In the genomic region with DNA sequence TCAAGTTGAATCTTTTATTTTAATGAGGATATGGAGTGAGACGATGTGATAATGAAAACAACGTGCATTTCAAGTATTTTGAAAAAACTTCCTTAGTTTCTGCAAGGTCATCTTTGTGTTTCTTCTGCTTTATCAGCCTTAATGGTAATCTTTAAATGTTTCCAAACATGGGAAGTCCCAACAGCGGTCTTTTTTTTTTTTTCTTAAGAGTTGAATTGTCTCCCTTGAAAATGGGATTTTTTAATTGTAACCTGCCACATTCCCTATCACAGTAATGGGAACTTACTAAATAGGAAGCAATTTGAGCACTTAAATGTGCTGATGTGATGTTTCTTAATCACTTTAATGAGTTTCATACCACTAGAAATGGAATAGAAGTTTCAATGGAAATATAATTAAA, we compare ENCODE assay signal across 19 cellular contexts. TPM values are rescaled to one million over a fixed set of nuclear protein-coding genes. Genes with fewer than 3 reads are reported as not detected.
DNase-seq lines count a peak whose midpoint lies in the region; ATAC-seq, FAIRE-seq and TF ChIP-seq lines count a peak whose summit lies in the region.
"Had no signal": no experiment of that assay in that cellular context is flagged by ENCODE, and none has a peak within 500 bp of the region (broad histone marks: within the 10 kb centered on the region; RNA-seq: fewer than 3 reads in every experiment).

No MANE protein-coding gene starts in this region.

- no peak overlapping the region for H2AK5ac ChIP-seq in mesendoderm (ENCODE audit: low read length)

- H3K9me3 ChIP-seq in HepG2 (ENCODE audit: low read length) (no peaks in the 10 kb centered on the region), right lobe of liver (no peaks in the 10 kb centered on the region), astrocyte (ENCODE audit: insufficient read depth, low read depth, low read length) (no peaks in the 10 kb centered on the region), smooth muscle cell (replicated peaks; ENCODE audit: low read depth) (no peaks in the 10 kb centered on the region), heart right ventricle (no peaks in the 10 kb centered on the region)

- TF ChIP-seq RAD21 in HepG2 (CRISPR knock-in tag; IDR thresholded peaks at IDR 0.05), result no peak

- CTCF ChIA-PET in HepG2 (lab: Yijun Ruan, JAX; ENCODE audit: low intra/inter-chr PET ratio, low total read pairs), result no interaction called here

- no peaks in the 10 kb centered on the region for H3K79me2 ChIP-seq in HepG2 (ENCODE audit: insufficient read depth, low read length)
- H3K79me2 ChIP-seq in astrocyte (ENCODE audit: insufficient read depth, low read length), result no peaks in the 10 kb centered on the region
- H3K79me2 ChIP-seq in smooth muscle cell (ENCODE audit: low read depth), result no peaks in the 10 kb centered on the region
- no peaks in the 10 kb centered on the region for H3K79me2 ChIP-seq in mesendoderm (ENCODE audit: control insufficient read depth, insufficient read depth, low read length)

- H2BK15ac ChIP-seq in mesendoderm (replicated peaks; ENCODE audit: low read depth), result no peak overlapping the region

- H4K8ac ChIP-seq in mesendoderm (ENCODE audit: low read depth, low read length), result no peak overlapping the region

- H4K20me1 ChIP-seq in HepG2 (ENCODE audit: insufficient read depth, low read length) (peaks cover 18% of the 10 kb centered on the region), astrocyte (ENCODE audit: insufficient read depth, low read length) (peaks cover 59% of the 10 kb centered on the region), smooth muscle cell (ENCODE audit: low read depth) (peaks cover 58% of the 10 kb centered on the region)

- no peak overlapping the region for H3K56ac ChIP-seq in mesendoderm (ENCODE audit: low read length)

- no peaks in the 10 kb centered on the region for H3K27me3 ChIP-seq in HepG2 (ENCODE audit: control insufficient read depth in 1 of 2, insufficient read depth in 2 of 2, low read length in 2 of 2)
- no peaks in the 10 kb centered on the region for H3K27me3 ChIP-seq in right lobe of liver
- no peaks in the 10 kb centered on the region for H3K27me3 ChIP-seq in astrocyte (ENCODE audit: insufficient read depth, low read length)
- no peaks in the 10 kb centered on the region for H3K27me3 ChIP-seq in smooth muscle cell (ENCODE audit: low read depth)
- H3K27me3 ChIP-seq in mesendoderm (ENCODE audit: insufficient read depth, low read length, poor library complexity), result no peaks in the 10 kb centered on the region
- no peaks in the 10 kb centered on the region for H3K27me3 ChIP-seq in heart right ventricle

- no peaks in the 10 kb centered on the region for H3K79me1 ChIP-seq in mesendoderm (ENCODE audit: low read length)

- no peak for ATAC-seq in HepG2
- no peak for ATAC-seq in right lobe of liver
- ATAC-seq in heart right ventricle, result no peak
- ATAC-seq in GM18873 (IDR thresholded peaks at IDR 0.05; ENCODE audit: low FRiP score, unreplicated experiment), result no peak
- ATAC-seq: Right ventricle myocardium inferior had no signal

- H3K4me1 ChIP-seq in HepG2 (ENCODE audit: insufficient read depth, low read length) (no peaks in the 10 kb centered on the region), right lobe of liver (no peaks in the 10 kb centered on the region), astrocyte (ENCODE audit: insufficient read depth, low read length) (no peaks in the 10 kb centered on the region), smooth muscle cell (ENCODE audit: low read depth) (no peaks in the 10 kb centered on the region), mesendoderm (ENCODE audit: control insufficient read depth, low read depth, low read length) (no peaks in the 10 kb centered on the region), heart right ventricle (peaks cover 0 to 8% (median 0%) of the 10 kb centered on the region in 9 donors)

- intact Hi-C loops in HepG2 (cut with micrococcal nuclease; ENCODE audit: unreplicated experiment) (no loop called here), right lobe of liver (cut with DNase I) (no loop called here), heart right ventricle (cut with DNase I) (no loop called here)

- H2AFZ ChIP-seq in HepG2 (ENCODE audit: low read length), result no peak overlapping the region
- H2AFZ ChIP-seq in astrocyte (ENCODE audit: low read depth, low read length), result no peak overlapping the region
- no peak overlapping the region for H2AFZ ChIP-seq in smooth muscle cell (ENCODE audit: low read depth)

- peaks cover 4% of the 10 kb centered on the region for H3K4me1 Mint-ChIP-seq in astrocyte (ENCODE audit: low read depth, unreplicated experiment)
- H3K4me1 Mint-ChIP-seq: CD8-positive, alpha-beta memory T cell had no signal

- no peaks in the 10 kb centered on the region for H3K27me3 Mint-ChIP-seq in astrocyte (ENCODE audit: low read depth, unreplicated experiment)
- H3K27me3 Mint-ChIP-seq: CD8-positive, alpha-beta memory T cell had no signal

- no peak overlapping the region for H3K23ac ChIP-seq in mesendoderm (ENCODE audit: low read length)

- in situ Hi-C loops in HepG2 (cut with HindIII; ENCODE audit: extremely low pct_ligation_motif_present, low pct_unique_long_range_greater_than_20kb), result loop anchor here (5.0 kb wide), 1 partner anchor 575 kb away; no protein-coding TSS in a partner anchor

- H3F3A ChIP-seq in smooth muscle cell (ENCODE audit: low read depth), result peaks cover 49% of the 10 kb centered on the region

- H3K36me3 ChIP-seq in HepG2 (replicated peaks in 1 of 2; ENCODE audit: control insufficient read depth in 1 of 2, insufficient read depth in 2 of 2, low read length in 2 of 2), result peaks cover 10 to 24% of the 10 kb centered on the region in 2 experiments
- peaks cover 0 to 28% (median 13%) of the 10 kb centered on the region in 4 donors for H3K36me3 ChIP-seq in right lobe of liver
- H3K36me3 ChIP-seq in astrocyte (ENCODE audit: insufficient read depth, low read length), result peaks cover 37% of the 10 kb centered on the region
- H3K36me3 ChIP-seq in smooth muscle cell (ENCODE audit: low read depth), result peaks cover 24% of the 10 kb centered on the region
- H3K36me3 ChIP-seq in mesendoderm (ENCODE audit: control insufficient read depth, insufficient read depth, low read length), result no peaks in the 10 kb centered on the region
- H3K36me3 ChIP-seq in heart right ventricle, result peaks cover 0 to 41% (median 8%) of the 10 kb centered on the region in 9 donors

- no peak for TF ChIP-seq EP300 in HepG2 (IDR thresholded peaks at IDR 0.05; ENCODE audit: low read depth in 2 of 2, low read length in 2 of 2)
- no peak for TF ChIP-seq EP300 in HepG2 (CRISPR knock-in tag; IDR thresholded peaks at IDR 0.05; ENCODE audit: borderline replicate concordance)

- POLR2A ChIA-PET in HepG2 (lab: Yijun Ruan, JAX), result no interaction called here

- no peak overlapping the region for H4K5ac ChIP-seq in mesendoderm (ENCODE audit: low read length)

- no peak overlapping the region for H3K9ac ChIP-seq in HepG2 (ENCODE audit: insufficient read depth, low read depth, low read length)
- H3K9ac ChIP-seq in astrocyte (ENCODE audit: low read length), result no peak overlapping the region
- H3K9ac ChIP-seq in smooth muscle cell (ENCODE audit: low read depth), result no peak overlapping the region
- no peak overlapping the region for H3K9ac ChIP-seq in mesendoderm (ENCODE audit: low read length)

- FAIRE-seq in HepG2 (lab: Jason Lieb, UNC), result no peak
- FAIRE-seq in astrocyte (lab: Jason Lieb, UNC), result no peak
- FAIRE-seq: A204.1, D721Med, RCC 7860 had no signal

- DNase-seq in HepG2 (ENCODE audit: low spot score), result no peak
- no peak for DNase-seq in right lobe of liver
- no peak for DNase-seq in astrocyte (ENCODE audit: low read depth)
- peak; percentile 46 for DNase-seq in fibroblast of peridontal ligament (ENCODE audit: extremely low read depth)
- no peak for DNase-seq in smooth muscle cell (lab: John Stamatoyannopoulos, UW; ENCODE audit: unreplicated experiment)
- DNase-seq in mesendoderm, result no peak
- no peak for DNase-seq in heart right ventricle
- DNase-seq: C1 segment of cervical spinal cord; CD8-positive, alpha-beta memory T cell; H7; NCI-H1694 treated with DMSO at 0.1 percent for 48 hours; NCI-H2107; NCI-H510A; NCI-H748 treated with DMSO at 0.1 percent for 48 hours had no signal

- H3K27ac ChIP-seq in HepG2 (ENCODE audit: extremely low read length, insufficient read depth, low read length) (no peak overlapping the region), right lobe of liver (no peak overlapping the region), astrocyte (ENCODE audit: low read depth, low read length) (no peak overlapping the region), smooth muscle cell (ENCODE audit: low read depth) (peak overlapping the region; percentile 33), mesendoderm (ENCODE audit: low read depth, low read length) (no peak overlapping the region), heart right ventricle (no peak overlapping the region)

- no peak overlapping the region for H3K18ac ChIP-seq in mesendoderm (ENCODE audit: low read length)

- H3K9me3 Mint-ChIP-seq in astrocyte (ENCODE audit: unreplicated experiment), result no peaks in the 10 kb centered on the region
- H3K9me3 Mint-ChIP-seq: CD8-positive, alpha-beta memory T cell had no signal

- no peak overlapping the region for H2BK120ac ChIP-seq in mesendoderm (ENCODE audit: low read depth, low read length)

- H3K4me2 ChIP-seq in HepG2 (ENCODE audit: low read depth, low read length), result no peak overlapping the region
- no peak overlapping the region for H3K4me2 ChIP-seq in astrocyte (ENCODE audit: low read length)
- no peak overlapping the region for H3K4me2 ChIP-seq in smooth muscle cell
- H3K4me2 ChIP-seq in mesendoderm (ENCODE audit: low read length), result no peak overlapping the region

- no peak overlapping the region for H3K4me3 Mint-ChIP-seq in astrocyte (ENCODE audit: unreplicated experiment)
- H3K4me3 Mint-ChIP-seq: CD8-positive, alpha-beta memory T cell had no signal

- peak overlapping the region; percentile 5 for H3K27ac Mint-ChIP-seq in astrocyte (ENCODE audit: unreplicated experiment)
- H3K27ac Mint-ChIP-seq: CD8-positive, alpha-beta memory T cell had no signal

- H2BK5ac ChIP-seq in mesendoderm (ENCODE audit: low read length), result no peak overlapping the region

- H3K4ac ChIP-seq in mesendoderm (ENCODE audit: low read depth, low read length), result no peak overlapping the region

- WGBS in HepG2 (ENCODE audit: low lambda C conversion rate), result 93% methylated on average over 3 of the region's 3 CpGs
- 51% methylated on average over 3 of the region's 3 CpGs for WGBS in right lobe of liver (ENCODE audit: insufficient coverage, low coverage, low lambda C conversion rate, missing lambda C conversion rate)
- 65% methylated on average over 3 of the region's 3 CpGs for WGBS in smooth muscle cell (ENCODE audit: low lambda C conversion rate)
- 100% methylated on average over 2 of the region's 3 CpGs for WGBS in mesendoderm (ENCODE audit: extremely low coverage, insufficient coverage, low lambda C conversion rate)
- WGBS in heart right ventricle, 2 donors, result 65 to 69% methylated on average over 3 of the region's 3 CpGs

- no peak for TF ChIP-seq CTCF in HepG2 (CRISPR knock-in tag; IDR thresholded peaks at IDR 0.05)
- no peak for TF ChIP-seq CTCF in right lobe of liver (IDR thresholded peaks at IDR 0.05)
- no peak for TF ChIP-seq CTCF in astrocyte (IDR thresholded peaks at IDR 0.05; ENCODE audit: insufficient read depth, low read depth, low read length)
- no peak for TF ChIP-seq CTCF in smooth muscle cell (IDR thresholded peaks at IDR 0.05; ENCODE audit: borderline replicate concordance, insufficient read depth, poor library complexity, severe bottlenecking)
- no peak for TF ChIP-seq CTCF in heart right ventricle (IDR thresholded peaks at IDR 0.05)

- BruUV-seq in HepG2 (replicated peaks; lab: Mats Ljungman, UMichigan), result no TSS peak

- TF ChIP-seq POLR2A in HepG2 (IDR thresholded peaks at IDR 0.05; ENCODE audit: insufficient read depth in 1 of 2, low read depth in 2 of 2, low read length in 2 of 2), result no peak
- TF ChIP-seq POLR2A in right lobe of liver (IDR thresholded peaks at IDR 0.05), result no peak

- peaks cover 7% of the 10 kb centered on the region for H3K36me3 Mint-ChIP-seq in astrocyte (ENCODE audit: low read depth, unreplicated experiment)

- H3K4me3 ChIP-seq in HepG2 (replicated peaks in 1 of 3; ENCODE audit: insufficient read depth in 1 of 3, low read depth in 2 of 3, low read length in 3 of 3), result no peak overlapping the region
- no peak overlapping the region for H3K4me3 ChIP-seq in right lobe of liver
- H3K4me3 ChIP-seq in astrocyte (ENCODE audit: insufficient read depth, low read depth, low read length), result no peak overlapping the region
- H3K4me3 ChIP-seq in smooth muscle cell, result no peak overlapping the region
- no peak overlapping the region for H3K4me3 ChIP-seq in mesendoderm (ENCODE audit: low read length)
- no peak overlapping the region for H3K4me3 ChIP-seq in heart right ventricle

RNA-seq across cellular contexts. Expression of a gene that starts 45.8 kb away (rescaled TPM):
- total RNA-seq in HepG2 (2016; rRNA removed; fragmentation: Illumina TruSeq; extraction: Trizol) (89.8 and 276 TPM in 2 replicates), right lobe of liver (10 to 100 TPM; 38.8 to 57.3 (median 43.0) TPM), astrocyte (59.9 and 61.1 TPM in 2 replicates), smooth muscle cell (10.7 and 28.3 TPM in 2 replicates), heart right ventricle (10 to 100 TPM; 36.1 to 62.6 (median 47.0) TPM)
- total RNA-seq in HepG2 (2016; cell fraction: cytosol; rRNA removed; fragmentation: Illumina TruSeq; extraction: Trizol; ENCODE audit: low read depth), result 41.3 and 50.0 TPM in 2 replicates
- total RNA-seq in HepG2 (2016; cell fraction: insoluble cytoplasmic fraction; rRNA removed; fragmentation: Illumina TruSeq; extraction: Trizol), result 74.0 and 293 TPM in 2 replicates
- total RNA-seq in HepG2 (2016; cell fraction: membrane; rRNA removed; fragmentation: Illumina TruSeq; extraction: Trizol), result 89.3 and 106 TPM in 2 replicates
- 158 and 178 TPM in 2 replicates for total RNA-seq in HepG2 (2016; cell fraction: nucleus; rRNA removed; fragmentation: Illumina TruSeq; extraction: Trizol)
- polyA plus RNA-seq in HepG2 (2011; rRNA removed) (140 and 146 TPM in 2 replicates), smooth muscle cell (67.7 and 87.3 TPM in 2 replicates), heart right ventricle (100 to 1,000 TPM in 1 of 2 donors, 10 to 100 TPM in 1; 90.1 to 106 TPM)
- 118 and 158 TPM in 2 replicates for polyA plus RNA-seq in HepG2 (2011; cell fraction: cytosol; rRNA removed)
- polyA plus RNA-seq in HepG2 (2011; cell fraction: nucleus; rRNA removed), result 146 and 172 TPM in 2 replicates
- polyA plus RNA-seq in HepG2 (2012), result 332 and 337 TPM in 2 replicates
- polyA plus RNA-seq in HepG2 (2016; cell fraction: cytosol; fragmentation: Illumina TruSeq; extraction: Trizol; ENCODE audit: low read depth), result 84.7 and 87.1 TPM in 2 replicates
- polyA plus RNA-seq in HepG2 (2016; cell fraction: insoluble cytoplasmic fraction; fragmentation: Illumina TruSeq; extraction: Trizol; ENCODE audit: low read depth), result 500 and 505 TPM in 2 replicates
- 128 and 133 TPM in 2 replicates for polyA plus RNA-seq in HepG2 (2016; cell fraction: membrane; fragmentation: Illumina TruSeq; extraction: Trizol; ENCODE audit: low read depth)
- 347 and 358 TPM in 2 replicates for polyA plus RNA-seq in HepG2 (2016; cell fraction: nucleus; fragmentation: Illumina TruSeq; extraction: Trizol; ENCODE audit: insufficient read depth, low read depth)
- 138 and 191 TPM in 2 replicates for polyA minus RNA-seq in HepG2 (2011; rRNA and poly(A)+ RNA removed; ENCODE audit: low replicate concordance)
- polyA minus RNA-seq in HepG2 (2011; cell fraction: cytosol; rRNA and poly(A)+ RNA removed), result 177 and 194 TPM in 2 replicates
- 127 and 162 TPM in 2 replicates for polyA minus RNA-seq in HepG2 (2011; cell fraction: nucleus; rRNA and poly(A)+ RNA removed)
- 652 TPM for polyA plus RNA-seq in mesendoderm (2013, experiment 1 of 2)
- polyA plus RNA-seq in mesendoderm (2013, experiment 2 of 2), result 630 TPM
